ENCODE assay signal across 8 cellular contexts in the genomic region with DNA sequence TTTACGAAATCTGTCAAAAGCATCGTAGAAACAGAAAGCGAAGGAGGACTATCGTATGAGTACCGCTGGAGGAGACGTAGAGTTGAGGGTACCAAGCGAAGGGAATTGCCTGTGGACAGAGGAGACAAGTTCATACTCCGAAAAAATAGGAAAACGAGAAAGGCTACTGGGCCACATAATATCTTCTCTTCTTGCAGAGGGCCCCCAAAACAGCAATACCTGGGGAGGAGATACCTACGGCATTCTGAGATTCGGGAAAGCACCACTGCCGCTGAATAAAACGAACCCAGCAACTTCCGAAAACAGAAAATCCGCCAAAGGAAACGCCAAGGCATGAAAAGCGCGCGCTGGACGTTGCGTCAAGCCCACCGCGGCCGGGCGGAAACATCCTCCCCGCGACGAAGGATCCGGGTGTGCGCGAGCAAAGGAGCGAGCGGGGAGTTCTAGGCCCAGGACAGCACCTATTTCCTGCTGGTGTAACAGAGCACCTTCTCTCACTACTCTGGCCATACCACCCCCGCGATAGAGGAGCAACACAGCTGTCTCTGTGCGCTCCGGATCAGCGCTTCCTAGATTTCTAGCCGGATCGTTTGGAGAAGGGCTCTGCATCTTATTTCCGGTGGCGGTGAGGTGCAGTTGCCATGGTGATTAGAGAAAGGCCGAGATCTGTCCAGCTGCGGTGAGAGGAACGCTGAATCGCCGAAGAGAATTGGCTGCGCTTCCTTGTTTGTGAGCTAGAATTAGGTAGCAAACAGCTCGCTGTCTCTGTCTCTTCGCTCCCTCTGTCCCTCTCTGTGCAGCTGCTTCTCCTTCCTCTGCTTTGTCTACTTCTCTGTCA.
DNase-seq lines count a peak whose midpoint lies in the region; ATAC-seq, FAIRE-seq and TF ChIP-seq lines count a peak whose summit lies in the region.

A gene with protein sequence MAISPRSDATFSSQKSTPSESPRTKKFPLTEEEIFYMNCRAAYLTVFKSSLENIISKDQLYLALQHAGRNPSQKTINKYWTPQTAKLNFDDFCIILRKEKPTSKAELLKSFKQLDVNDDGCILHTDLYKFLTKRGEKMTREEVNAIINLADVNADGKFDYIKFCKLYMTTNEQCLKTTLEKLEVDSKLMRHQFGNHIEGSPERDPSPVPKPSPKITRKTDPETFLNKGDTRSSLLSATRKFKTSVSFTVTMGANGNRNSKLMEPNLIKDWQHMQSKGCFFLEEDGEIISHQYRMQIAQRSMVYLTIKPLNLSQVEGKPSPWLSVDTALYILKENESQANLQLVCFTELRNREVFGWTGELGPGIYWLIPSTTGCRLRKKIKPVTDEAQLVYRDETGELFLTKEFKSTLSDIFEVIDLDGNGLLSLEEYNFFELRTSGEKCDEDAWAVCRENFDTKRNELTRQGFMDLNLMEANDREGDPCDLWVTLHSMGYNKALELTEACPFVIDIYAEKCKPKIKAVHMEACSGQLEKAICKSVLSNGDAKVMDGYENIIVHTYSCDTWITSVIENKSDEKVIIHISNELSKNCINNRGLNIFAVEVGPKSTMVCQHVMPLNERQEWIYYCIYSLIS (plus strand): TSS at position 635 of the 838 bp plus-strand sequence. CDS start 2,048 bp downstream, outside the sequence.
A gene with protein sequence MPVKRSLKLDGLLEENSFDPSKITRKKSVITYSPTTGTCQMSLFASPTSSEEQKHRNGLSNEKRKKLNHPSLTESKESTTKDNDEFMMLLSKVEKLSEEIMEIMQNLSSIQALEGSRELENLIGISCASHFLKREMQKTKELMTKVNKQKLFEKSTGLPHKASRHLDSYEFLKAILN (minus strand): TSS at position 335 of the 838 bp plus-strand sequence. CDS start 92 bp downstream, at position 243.

- peak within 1 kb of the TSS; percentile 94 for H3K27ac Mint-ChIP-seq in central memory CD8-positive, alpha-beta T cell (ENCODE audit: low read depth)

- H3K4me1 Mint-ChIP-seq in central memory CD8-positive, alpha-beta T cell = peaks cover 38% of the 10 kb centered on the region

- no peaks in the 10 kb centered on the region for H3K9me3 Mint-ChIP-seq in central memory CD8-positive, alpha-beta T cell

- peak; percentile 71 for TF ChIP-seq POLR2A in GM18951 (IDR thresholded peaks at IDR 0.05; ENCODE audit: extremely low read depth, insufficient read depth, insufficient read length)

- peak within 1 kb of the TSS; percentile 92 for H3K4me3 Mint-ChIP-seq in central memory CD8-positive, alpha-beta T cell

- DNase-seq in AG08396 (ENCODE audit: low spot score) (peak; percentile 87), NCI-H2227 treated with DMSO at 0.1 percent for 48 hours (lab: John Stamatoyannopoulos, UW) (peak; percentile 99)
- peak; percentile 69 for DNase-seq in activated CD4-positive, CD25-positive, alpha-beta regulatory T cell treated with anti-CD3 and anti-CD28 coated beads, Interleukin-2, amount 50 U/mL, for 16 hours (ENCODE audit: low read depth, low spot score)
- DNase-seq in central memory CD8-positive, alpha-beta T cell (ENCODE audit: low spot score in 2 of 2) = peak; percentile 72 to 76
- peak; percentile 63 to 75 for DNase-seq in stimulated activated CD4-positive, alpha-beta T cell treated with anti-CD3 and anti-CD28 coated beads, Interleukin-12 subunit alpha, Interleukin-12 subunit beta, amount 100 ng/mL, for 24 hours (ENCODE audit: low read depth in 2 of 2)

- H3K27me3 Mint-ChIP-seq in central memory CD8-positive, alpha-beta T cell = no peaks in the 10 kb centered on the region

- peak; percentile 87 for ATAC-seq in HG03175 (IDR thresholded peaks at IDR 0.05; ENCODE audit: unreplicated experiment)
- peak; percentile 75 for ATAC-seq in central memory CD8-positive, alpha-beta T cell (replicated peaks; ENCODE audit: extremely low read depth, poor library complexity, severe bottlenecking)

- FAIRE-seq in islet of Langerhans (lab: Jason Lieb, UNC) = peak; percentile 36

- peaks cover 17% of the 10 kb centered on the region for H3K36me3 Mint-ChIP-seq in central memory CD8-positive, alpha-beta T cell (ENCODE audit: insufficient read depth)

- in situ Hi-C loops in GM18951 (cut with MboI; ENCODE audit: low sequenced_read_pairs, unreplicated experiment) = no loop called here

Comparison
In these comparisons a context has a peak if more than half of its experiments do, and no peak if none do; other contexts are left out.
1. Peak in every context shown above with its lines: DNase-seq and ATAC-seq.